In genomic region chr11:27934830-27935145, GRCh38 we compare ENCODE assay signal across 13 cellular contexts.
DNase-seq lines count a peak whose midpoint lies in the region; ATAC-seq, FAIRE-seq and TF ChIP-seq lines count a peak whose summit lies in the region.
"Had no signal": no experiment of that assay in that cellular context is flagged by ENCODE, and none has a peak within 500 bp of the region (broad histone marks: within the 10 kb centered on the region; RNA-seq: fewer than 3 reads in every experiment).

No MANE protein-coding gene starts in this region.

- peak overlapping the region; percentile 77 for H3K27ac ChIP-seq in keratinocyte (ENCODE audit: control insufficient read depth, insufficient read depth, low read length)
- H3K27ac ChIP-seq: BLaER1 treated with 17β-estradiol and CSF1 and Interleukin-3, amounts not matched to agents 10 nM and 100 nM had no signal

- dilution Hi-C loops in keratinocyte (cut with MboI; ENCODE audit: extremely low pct_ligation_motif_present, low sequenced_read_pairs): no loop called here

- peaks cover 13% of the 10 kb centered on the region for H3K4me1 ChIP-seq in keratinocyte (ENCODE audit: control insufficient read depth, extremely low read depth, insufficient read depth, low read length)
- H3K4me1 ChIP-seq: BLaER1 treated with 17β-estradiol and CSF1 and Interleukin-3, amounts not matched to agents 10 nM and 100 nM had no signal

- no peaks in the 10 kb centered on the region for H3K79me2 ChIP-seq in keratinocyte (ENCODE audit: control insufficient read depth, insufficient read depth, low read length)

- ATAC-seq in GM19023 (IDR thresholded peaks at IDR 0.05; ENCODE audit: unreplicated experiment): no peak
- ATAC-seq in HG03159 (IDR thresholded peaks at IDR 0.05; ENCODE audit: unreplicated experiment): no peak

- no peaks in the 10 kb centered on the region for H3K9me3 ChIP-seq in keratinocyte (ENCODE audit: control insufficient read depth, low read depth, low read length)

- no peaks in the 10 kb centered on the region for H3K9me1 ChIP-seq in keratinocyte (ENCODE audit: control insufficient read depth, extremely low read depth, insufficient read depth, low read length)

- in situ Hi-C loops in ACHN (cut with HindIII; ENCODE audit: low pct_ligation_motif_present, low pct_unique_long_range_greater_than_20kb, low sequenced_read_pairs): no loop called here
- in situ Hi-C loops in astrocyte of the spinal cord (cut with HindIII; ENCODE audit: low sequenced_read_pairs): no loop called here

- no peaks in the 10 kb centered on the region for H4K20me1 ChIP-seq in keratinocyte (ENCODE audit: control insufficient read depth, extremely low read depth, insufficient read depth, low read length)
- H4K20me1 ChIP-seq: BLaER1 treated with 17β-estradiol and CSF1 and Interleukin-3, amounts not matched to agents 10 nM and 100 nM had no signal

- H3K4me3 ChIP-seq in astrocyte of the spinal cord (ENCODE audit: low read depth, low read length): no peak overlapping the region
- H3K4me3 ChIP-seq in keratinocyte (ENCODE audit: control insufficient read depth in 2 of 3, extremely low read depth in 1 of 3, insufficient read depth in 2 of 3, low read depth in 1 of 3, low read length in 3 of 3): no peak overlapping the region
- H3K4me3 ChIP-seq: BLaER1 treated with 17β-estradiol and CSF1 and Interleukin-3, amounts not matched to agents 10 nM and 100 nM; lung had no signal

- no peak for TF ChIP-seq CTCF in astrocyte of the spinal cord (IDR thresholded peaks at IDR 0.05; ENCODE audit: low read depth, low read length)
- TF ChIP-seq CTCF in keratinocyte (optimal IDR thresholded peaks at IDR 0.05 in 1 of 3, IDR thresholded peaks at IDR 0.05 in 1 of 3, conservative IDR thresholded peaks at IDR 0.05 in 1 of 3; ENCODE audit: extremely low read depth in 1 of 3, insufficient read depth in 2 of 3, low read length in 3 of 3): no peak

- H3K27me3 ChIP-seq in keratinocyte (ENCODE audit: control insufficient read depth, extremely low read depth, insufficient read depth, low read length): no peaks in the 10 kb centered on the region
- H3K27me3 ChIP-seq: BLaER1 treated with 17β-estradiol and CSF1 and Interleukin-3, amounts not matched to agents 10 nM and 100 nM had no signal

- H3K9ac ChIP-seq in keratinocyte (ENCODE audit: control insufficient read depth, extremely low read depth, insufficient read depth, low read length): peak overlapping the region; percentile 9
- H3K9ac ChIP-seq: BLaER1 treated with 17β-estradiol and CSF1 and Interleukin-3, amounts not matched to agents 10 nM and 100 nM had no signal

- no peaks in the 10 kb centered on the region for H3K36me3 ChIP-seq in keratinocyte (ENCODE audit: control insufficient read depth in 2 of 2, extremely low read depth in 1 of 2, insufficient read depth in 2 of 2, low read length in 2 of 2)
- H3K36me3 ChIP-seq: BLaER1 treated with 17β-estradiol and CSF1 and Interleukin-3, amounts not matched to agents 10 nM and 100 nM had no signal

- peak overlapping the region; percentile 64 for H2AFZ ChIP-seq in keratinocyte (ENCODE audit: control insufficient read depth, low read length)

- H3K4me2 ChIP-seq in keratinocyte (ENCODE audit: control insufficient read depth, extremely low read depth, insufficient read depth, low read depth, low read length): peak overlapping the region; percentile 59
- H3K4me2 ChIP-seq: BLaER1 treated with 17β-estradiol and CSF1 and Interleukin-3, amounts not matched to agents 10 nM and 100 nM had no signal

- DNase-seq in ACHN: peak; percentile 95
- peak; percentile 96 for DNase-seq in HT1080 (ENCODE audit: low read depth)
- peak; percentile 95 for DNase-seq in astrocyte of the spinal cord (ENCODE audit: low read depth, low spot score)
- peak; percentile 30 for DNase-seq in keratinocyte (ENCODE audit: low read depth, low spot score)
- no peak for DNase-seq in SHP77 treated with DMSO at 0.1 percent for 48 hours (lab: John Stamatoyannopoulos, UW)
- DNase-seq in stimulated activated naive CD4-positive, alpha-beta T cell (lab: John Stamatoyannopoulos, UW): no peak
- DNase-seq: effector CD8-positive, alpha-beta T cell; stimulated activated CD4-positive, alpha-beta T cell treated with anti-CD3 and anti-CD28 coated beads, Interleukin-2, amount 100 ng/mL, for 48 hours had no signal

- peak; percentile 95 for FAIRE-seq in keratinocyte (lab: Jason Lieb, UNC)
- FAIRE-seq: GM12892 had no signal

Comparison
In these comparisons a context has a peak if more than half of its experiments do, and no peak if none do; other contexts are left out.
1. DNase-seq: peak in ACHN (single experiment), HT1080 (single experiment), astrocyte of the spinal cord (single experiment) and keratinocyte (single experiment); none in SHP77 treated with DMSO at 0.1 percent for 48 hours (single experiment) and stimulated activated naive CD4-positive, alpha-beta T cell (0 of 6).